26 cellular contexts compared by ENCODE assay signal in genomic region chr7:108815815-108816214, GRCh38.
"Had no signal": no experiment of that assay in that cellular context is flagged by ENCODE, and none has a peak within 500 bp of the region (broad histone marks: within the 10 kb centered on the region; RNA-seq: fewer than 3 reads in every experiment).

No MANE protein-coding gene starts in this region.

- H3K4me1 Mint-ChIP-seq: immature natural killer cell; naive B cell; stimulated activated memory B cell treated with anti-CD40 and anti-IgM and Interleukin-4, amounts not matched to agents 10 μg/mL and 1 μg/mL and 100 μg/mL, for 72 hours had no signal

- H3K27ac ChIP-seq: dorsolateral prefrontal cortex, esophagus muscularis mucosa, gastroesophageal sphincter, spleen, tibial artery, upper lobe of right lung, vagina had no signal

- H3K9me3 Mint-ChIP-seq: nephron; stimulated activated memory B cell treated with anti-CD40 and anti-IgM and Interleukin-4, amounts not matched to agents 10 μg/mL and 1 μg/mL and 100 μg/mL, for 72 hours; stimulated activated naive CD8-positive, alpha-beta T cell treated with anti-CD3 and anti-CD28 coated beads, Interleukin-15, Interleukin-2, amounts not matched to agents 100 ng/mL and 50 ng/mL, for 24 hours had no signal

- H3K4me1 ChIP-seq: esophagus muscularis mucosa, gastroesophageal sphincter, spleen, tibial artery, upper lobe of right lung, vagina had no signal

- DNase-seq: cortex of kidney; dorsolateral prefrontal cortex; effector CD8-positive, alpha-beta T cell; foreskin fibroblast; glutamatergic neuron; immature natural killer cell; kidney; left colon; left ventricle myocardium superior; mesendoderm; naive B cell; spleen; stimulated activated CD4-positive, alpha-beta T cell treated with anti-CD3 and anti-CD28 coated beads, Interleukin-15, amount 100 ng/mL, for 24 hours; stimulated activated CD4-positive, alpha-beta T cell treated with anti-CD3 and anti-CD28 coated beads, Interleukin-1b, Interleukin-23, amount 100 ng/mL, for 48 hours; stimulated activated CD4-positive, alpha-beta T cell treated with anti-CD3 and anti-CD28 coated beads, Interleukin-4, amount 100 ng/mL, for 24 hours; tibial artery; upper lobe of right lung had no signal

- H3K4me3 Mint-ChIP-seq: immature natural killer cell; naive B cell; nephron; stimulated activated memory B cell treated with anti-CD40 and anti-IgM and Interleukin-4, amounts not matched to agents 10 μg/mL and 1 μg/mL and 100 μg/mL, for 72 hours; stimulated activated naive CD8-positive, alpha-beta T cell treated with anti-CD3 and anti-CD28 coated beads, Interleukin-15, Interleukin-2, amounts not matched to agents 100 ng/mL and 50 ng/mL, for 24 hours had no signal

- H3K27me3 ChIP-seq: esophagus muscularis mucosa, gastroesophageal sphincter, spleen, tibial artery, upper lobe of right lung, vagina had no signal

- H3K4me3 ChIP-seq: dorsolateral prefrontal cortex, esophagus muscularis mucosa, gastroesophageal sphincter, lung, spleen, tibial artery, upper lobe of right lung, vagina had no signal

- H3K9me3 ChIP-seq: esophagus muscularis mucosa, gastroesophageal sphincter, spleen, tibial artery, upper lobe of right lung, vagina had no signal

- H3K27ac Mint-ChIP-seq: immature natural killer cell; naive B cell; nephron; stimulated activated memory B cell treated with anti-CD40 and anti-IgM and Interleukin-4, amounts not matched to agents 10 μg/mL and 1 μg/mL and 100 μg/mL, for 72 hours; stimulated activated naive CD8-positive, alpha-beta T cell treated with anti-CD3 and anti-CD28 coated beads, Interleukin-15, Interleukin-2, amounts not matched to agents 100 ng/mL and 50 ng/mL, for 24 hours had no signal

- H3K36me3 Mint-ChIP-seq: immature natural killer cell; naive B cell; stimulated activated memory B cell treated with anti-CD40 and anti-IgM and Interleukin-4, amounts not matched to agents 10 μg/mL and 1 μg/mL and 100 μg/mL, for 72 hours had no signal

- FAIRE-seq: endometrium, kidney had no signal

- H3K27me3 Mint-ChIP-seq: stimulated activated memory B cell treated with anti-CD40 and anti-IgM and Interleukin-4, amounts not matched to agents 10 μg/mL and 1 μg/mL and 100 μg/mL, for 72 hours; stimulated activated naive CD8-positive, alpha-beta T cell treated with anti-CD3 and anti-CD28 coated beads, Interleukin-15, Interleukin-2, amounts not matched to agents 100 ng/mL and 50 ng/mL, for 24 hours had no signal

- ATAC-seq: gastroesophageal sphincter; left colon; left ventricle myocardium superior; sciatic nerve; stimulated activated memory B cell treated with anti-CD40 and anti-IgM and Interleukin-4, amounts not matched to agents 10 μg/mL and 1 μg/mL and 100 μg/mL, for 72 hours; upper lobe of right lung had no signal

- H3K36me3 ChIP-seq: esophagus muscularis mucosa, gastroesophageal sphincter, spleen, tibial artery, upper lobe of right lung, vagina had no signal
